In genomic region chr1:206816390-206817287, GRCh38 we compare ENCODE assay signal across 11 cellular contexts. TPM values are rescaled to one million over a fixed set of nuclear protein-coding genes. Genes with fewer than 3 reads are reported as not detected.
DNase-seq lines count a peak whose midpoint lies in the region; ATAC-seq lines count a peak whose summit lies in the region.
"Had no signal": no experiment of that assay in that cellular context is flagged by ENCODE, and none has a peak within 500 bp of the region (broad histone marks: within the 10 kb centered on the region; RNA-seq: fewer than 3 reads in every experiment).

No MANE protein-coding gene starts in this region.

- H3K27ac Mint-ChIP-seq in activated naive CD4-positive, alpha-beta T cell treated with anti-CD3 and anti-CD28 coated beads for 36 hours, result peak overlapping the region; percentile 80
- H3K27ac Mint-ChIP-seq in activated naive CD4-positive, alpha-beta T cell treated with anti-CD3 and anti-CD28 coated beads, Interleukin-2, amount 50 U/mL, for 72 hours, result peak overlapping the region; percentile 46 to 59

- peak; percentile 69 for ATAC-seq in HG03103 (IDR thresholded peaks at IDR 0.05; ENCODE audit: low read depth, unreplicated experiment)
- ATAC-seq in activated naive CD4-positive, alpha-beta T cell treated with anti-CD3 and anti-CD28 coated beads, Interleukin-2, amount 50 U/mL, for 72 hours, result peak; percentile 93 to 97
- ATAC-seq in stimulated activated naive CD8-positive, alpha-beta T cell treated with anti-CD3 and anti-CD28 coated beads, Interleukin-15, Interleukin-2, amounts not matched to agents 100 U/mL and 50 U/mL, for 24 hours, result peak; percentile 93

- H3K4me3 Mint-ChIP-seq in activated naive CD4-positive, alpha-beta T cell treated with anti-CD3 and anti-CD28 coated beads for 36 hours, result no peak overlapping the region

- H3K36me3 Mint-ChIP-seq in activated naive CD4-positive, alpha-beta T cell treated with anti-CD3 and anti-CD28 coated beads for 36 hours (ENCODE audit: low read depth), result peaks cover 2% of the 10 kb centered on the region
- peaks cover 12 to 24% of the 10 kb centered on the region in 2 donors for H3K36me3 Mint-ChIP-seq in activated naive CD4-positive, alpha-beta T cell treated with anti-CD3 and anti-CD28 coated beads, Interleukin-2, amount 50 U/mL, for 72 hours

- peak; percentile 56 for DNase-seq in activated naive CD4-positive, alpha-beta T cell treated with anti-CD3 and anti-CD28 coated beads for 36 hours
- DNase-seq in activated naive CD4-positive, alpha-beta T cell treated with anti-CD3 and anti-CD28 coated beads, Interleukin-2, amount 50 U/mL, for 16 hours, result no peak
- DNase-seq in activated naive CD4-positive, alpha-beta T cell treated with anti-CD3 and anti-CD28 coated beads, Interleukin-2, amount 50 U/mL, for 72 hours (ENCODE audit: low spot score in 2 of 2), result no peak
- DNase-seq in stimulated activated naive CD8-positive, alpha-beta T cell treated with anti-CD3 and anti-CD28 coated beads, Interleukin-15, Interleukin-2, amounts not matched to agents 100 U/mL and 50 U/mL, for 24 hours, result no peak
- DNase-seq in NCI-H446 treated with DMSO at 0.1 percent for 48 hours (lab: John Stamatoyannopoulos, UW) (no peak), NCI-H345 treated with DMSO at 0.1 percent for 48 hours (lab: John Stamatoyannopoulos, UW; ENCODE audit: unreplicated experiment) (no peak), NAMALWA (ENCODE audit: low spot score) (no peak)
- DNase-seq: ovary had no signal

- H3K27me3 Mint-ChIP-seq in activated naive CD4-positive, alpha-beta T cell treated with anti-CD3 and anti-CD28 coated beads for 36 hours (ENCODE audit: low read depth), result no peaks in the 10 kb centered on the region

- peaks cover 6% of the 10 kb centered on the region for H3K9me3 Mint-ChIP-seq in activated naive CD4-positive, alpha-beta T cell treated with anti-CD3 and anti-CD28 coated beads for 36 hours
- peaks cover 7 to 15% of the 10 kb centered on the region in 2 donors for H3K9me3 Mint-ChIP-seq in activated naive CD4-positive, alpha-beta T cell treated with anti-CD3 and anti-CD28 coated beads, Interleukin-2, amount 50 U/mL, for 72 hours

- CTCF ChIA-PET in activated naive CD4-positive, alpha-beta T cell treated with anti-CD3 and anti-CD28 coated beads for 36 hours (lab: Charles Lee), result interaction anchor here (0.6 to 3.1 kb wide), 14 partner anchors 11 to 546 kb away, joined by 3 to 20 read pairs (median 4); no protein-coding TSS in a partner anchor

- peaks cover 21% of the 10 kb centered on the region for H3K4me1 Mint-ChIP-seq in activated naive CD4-positive, alpha-beta T cell treated with anti-CD3 and anti-CD28 coated beads for 36 hours (ENCODE audit: low read depth)

- intact Hi-C loops in activated naive CD4-positive, alpha-beta T cell treated with anti-CD3 and anti-CD28 coated beads for 36 hours (cut with micrococcal nuclease), result loop anchor here (1.0 to 2.0 kb wide), 5 partner anchors 11 to 81 kb away; partner anchors contain the start of genes IL20 and IL24

RNA-seq across cellular contexts. Expression of gene IL10, which starts 44.3 kb away (rescaled TPM):
- total RNA-seq in activated naive CD4-positive, alpha-beta T cell treated with anti-CD3 and anti-CD28 coated beads for 36 hours, result not detected
- total RNA-seq in activated naive CD4-positive, alpha-beta T cell treated with anti-CD3 and anti-CD28 coated beads, Interleukin-2, amount 50 U/mL, for 72 hours, result under 1 TPM in 1 of 2 donors, not detected in 1; 0.29 TPM
- total RNA-seq: HT1080 had no signal

RNA-seq across cellular contexts. Expression of gene IL19, which starts 46.1 kb away (rescaled TPM):
- not detected for total RNA-seq in activated naive CD4-positive, alpha-beta T cell treated with anti-CD3 and anti-CD28 coated beads for 36 hours
- not detected for total RNA-seq in activated naive CD4-positive, alpha-beta T cell treated with anti-CD3 and anti-CD28 coated beads, Interleukin-2, amount 50 U/mL, for 72 hours
- total RNA-seq: HT1080, ovary, thoracic aorta had no signal

RNA-seq across cellular contexts. Expression of gene IL20, which starts 48.8 kb away (rescaled TPM):
- under 1 TPM in 1 of 2 experiments, not detected in 1; 0.31 TPM for total RNA-seq in activated naive CD4-positive, alpha-beta T cell treated with anti-CD3 and anti-CD28 coated beads for 36 hours
- total RNA-seq in activated naive CD4-positive, alpha-beta T cell treated with anti-CD3 and anti-CD28 coated beads, Interleukin-2, amount 50 U/mL, for 72 hours, result not detected
- total RNA-seq: HT1080, thoracic aorta had no signal
